In the genomic region with DNA sequence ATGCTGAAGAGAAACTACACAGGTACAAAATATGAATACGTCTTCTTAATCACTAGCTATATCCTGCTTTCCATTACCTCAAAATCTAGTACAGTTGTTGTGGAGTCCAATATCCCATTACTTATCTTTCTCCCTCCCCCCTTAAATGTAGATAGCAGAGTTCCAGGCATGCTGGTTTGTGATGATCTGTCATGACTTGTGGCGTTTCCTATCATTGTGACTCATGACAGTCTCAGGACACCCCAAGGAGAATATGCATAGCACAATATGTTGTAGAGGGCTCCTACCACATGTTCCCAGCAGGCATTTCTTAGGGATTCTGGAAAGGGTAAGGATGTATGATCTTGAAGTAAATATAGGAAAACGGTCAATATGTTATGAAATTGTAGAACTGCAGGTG, we compare ENCODE assay signal across 21 cellular contexts.
DNase-seq lines count a peak whose midpoint lies in the region; ATAC-seq and TF ChIP-seq lines count a peak whose summit lies in the region.
"Had no signal": no experiment of that assay in that cellular context is flagged by ENCODE, and none has a peak within 500 bp of the region (broad histone marks: within the 10 kb centered on the region; RNA-seq: fewer than 3 reads in every experiment).

No MANE protein-coding gene starts in this region.

- no peaks in the 10 kb centered on the region for H3K27me3 Mint-ChIP-seq in CD4-positive, alpha-beta memory T cell
- H3K27me3 Mint-ChIP-seq: CD8-positive, alpha-beta memory T cell had no signal

- H3K27me3 ChIP-seq in foreskin keratinocyte: no peaks in the 10 kb centered on the region
- H3K27me3 ChIP-seq in CD4-positive, alpha-beta memory T cell (ENCODE audit: insufficient read depth, low read length): no peaks in the 10 kb centered on the region
- H3K27me3 ChIP-seq: BLaER1 treated with 17β-estradiol and CSF1 and Interleukin-3, amounts not matched to agents 10 nM and 100 nM had no signal

- H3K9me3 Mint-ChIP-seq in CD4-positive, alpha-beta memory T cell: peaks cover 0 to 6% (median under 1%) of the 10 kb centered on the region in 8 donors
- H3K9me3 Mint-ChIP-seq: GM23338, HFFc6 had no signal

- H3K36me3 Mint-ChIP-seq in CD4-positive, alpha-beta memory T cell: no peaks in the 10 kb centered on the region
- H3K36me3 Mint-ChIP-seq: CD8-positive, alpha-beta memory T cell had no signal

- no peak overlapping the region for H3K4me3 Mint-ChIP-seq in CD4-positive, alpha-beta memory T cell
- H3K4me3 Mint-ChIP-seq: CD8-positive, alpha-beta memory T cell; GM23338; HFFc6 had no signal

- DNase-seq in ELR (ENCODE audit: low read depth) (peak; percentile 19), RWPE1 (ENCODE audit: low spot score) (peak; percentile 2), foreskin keratinocyte (peak in 1 of 2 donors; percentile 47), RKO (ENCODE audit: low spot score) (no peak)
- DNase-seq in CD4-positive, alpha-beta memory T cell: no peak
- DNase-seq: CD8-positive, alpha-beta memory T cell; COR-L47; DMS 273 treated with DMSO at 0.1 percent for 48 hours; DMS53; DND-41; GF-D8; HFFc6; IMR-90 had no signal

- peaks cover 0 to 4% (median under 1%) of the 10 kb centered on the region in 4 donors for H3K4me1 Mint-ChIP-seq in CD4-positive, alpha-beta memory T cell
- H3K4me1 Mint-ChIP-seq: CD8-positive, alpha-beta memory T cell had no signal

- CTCF ChIA-PET in RWPE1 (lab: Yijun Ruan, JAX): no interaction called here
- CTCF ChIA-PET in CD4-positive, alpha-beta memory T cell (lab: Charles Lee; ENCODE audit: partially characterized antibody): no interaction called here

- H3K4me3 ChIP-seq in CD4-positive, alpha-beta memory T cell (ENCODE audit: low read length in 2 of 2): no peak overlapping the region
- H3K4me3 ChIP-seq: A549; BLaER1 treated with 17β-estradiol and CSF1 and Interleukin-3, amounts not matched to agents 10 nM and 100 nM; GM12878; GM23338; K562 had no signal

- POLR2A ChIA-PET in RWPE1 (lab: Yijun Ruan, JAX; ENCODE audit: low non-redundant PET): no interaction called here
- POLR2A ChIA-PET in CD4-positive, alpha-beta memory T cell (lab: Charles Lee; ENCODE audit: partially characterized antibody): no interaction called here

- no peak overlapping the region for H3K27ac ChIP-seq in RWPE1
- H3K27ac ChIP-seq in foreskin keratinocyte: no peak overlapping the region
- no peak overlapping the region for H3K27ac ChIP-seq in CD4-positive, alpha-beta memory T cell (ENCODE audit: low read depth, low read length)
- H3K27ac ChIP-seq: A549; BLaER1 treated with 17β-estradiol and CSF1 and Interleukin-3, amounts not matched to agents 10 nM and 100 nM; HL-60 had no signal

- peaks cover 13% of the 10 kb centered on the region for H3K4me1 ChIP-seq in foreskin keratinocyte
- no peaks in the 10 kb centered on the region for H3K4me1 ChIP-seq in CD4-positive, alpha-beta memory T cell (ENCODE audit: insufficient read depth, low read length)
- H3K4me1 ChIP-seq: A549; BLaER1 treated with 17β-estradiol and CSF1 and Interleukin-3, amounts not matched to agents 10 nM and 100 nM had no signal

- TF ChIP-seq CTCF in RWPE1 (conservative IDR thresholded peaks at IDR 0.05; ENCODE audit: low read depth) (no peak), foreskin keratinocyte (conservative IDR thresholded peaks at IDR 0.05) (no peak)

- intact Hi-C loops in CD4-positive, alpha-beta memory T cell (cut with micrococcal nuclease): no loop called here

- H3K9me3 ChIP-seq in CD4-positive, alpha-beta memory T cell (ENCODE audit: control insufficient read depth in 1 of 2, low read length in 2 of 2): no peaks in the 10 kb centered on the region
- H3K9me3 ChIP-seq: A549; BLaER1 treated with 17β-estradiol and CSF1 and Interleukin-3, amounts not matched to agents 10 nM and 100 nM had no signal

- ATAC-seq in foreskin keratinocyte: peak; percentile 70
- no peak for ATAC-seq in GM21825 (IDR thresholded peaks at IDR 0.05; ENCODE audit: unreplicated experiment)
- ATAC-seq: A549, GM12878, GM23338, HCT116, K562 had no signal

- H3K27ac Mint-ChIP-seq in CD4-positive, alpha-beta memory T cell: no peak overlapping the region
- H3K27ac Mint-ChIP-seq: CD8-positive, alpha-beta memory T cell; GM23338; HFFc6 had no signal

- no peaks in the 10 kb centered on the region for H3K36me3 ChIP-seq in CD4-positive, alpha-beta memory T cell (ENCODE audit: insufficient read depth, low read length)
- H3K36me3 ChIP-seq: BLaER1 treated with 17β-estradiol and CSF1 and Interleukin-3, amounts not matched to agents 10 nM and 100 nM had no signal

Comparison
In these comparisons a context has a peak if more than half of its experiments do, and no peak if none do; other contexts are left out.
1. DNase-seq: peak in ELR (single experiment) and RWPE1 (single experiment); none in RKO (single experiment) and CD4-positive, alpha-beta memory T cell (0 of 5).